Comparison of ENCODE assay signal across 14 cellular contexts in genomic region chr4:153485374-153485773, GRCh38. TPM values are rescaled to one million over a fixed set of nuclear protein-coding genes. Genes with fewer than 3 reads are reported as not detected.
DNase-seq lines count a peak whose midpoint lies in the region; ATAC-seq, FAIRE-seq and TF ChIP-seq lines count a peak whose summit lies in the region.
"Had no signal": no experiment of that assay in that cellular context is flagged by ENCODE, and none has a peak within 500 bp of the region (broad histone marks: within the 10 kb centered on the region; RNA-seq: fewer than 3 reads in every experiment).

No MANE protein-coding gene starts in this region.

- H3K9me1 ChIP-seq in keratinocyte (ENCODE audit: control insufficient read depth, extremely low read depth, insufficient read depth, low read length), result no peaks in the 10 kb centered on the region

- H2AFZ ChIP-seq in keratinocyte (ENCODE audit: control insufficient read depth, low read length), result no peak overlapping the region

- H3K79me2 ChIP-seq in keratinocyte (ENCODE audit: control insufficient read depth, insufficient read depth, low read length), result peaks cover 12% of the 10 kb centered on the region

- DNase-seq in stimulated activated naive CD8-positive, alpha-beta T cell treated with anti-CD3 and anti-CD28 coated beads, Interleukin-15, amount 100 ng/mL, for 72 hours, result no peak
- DNase-seq in T-cell, result no peak
- no peak for DNase-seq in keratinocyte (ENCODE audit: low read depth, low spot score)
- DNase-seq in NCI-H446 (lab: John Stamatoyannopoulos, UW), result no peak
- no peak for DNase-seq in T1000 (lab: John Stamatoyannopoulos, UW)
- no peak for DNase-seq in D341Med (ENCODE audit: low spot score)
- DNase-seq: activated CD8-positive, alpha-beta memory T cell treated with anti-CD3 and anti-CD28 coated beads, Interleukin-2, amount 10 ng/mL, durations not matched to agents 7 days and 5 days; adrenal gland; dermis blood vessel endothelial cell had no signal

- H3K27me3 Mint-ChIP-seq in stimulated activated naive CD8-positive, alpha-beta T cell treated with anti-CD3 and anti-CD28 coated beads, Interleukin-15, Interleukin-2, amounts not matched to agents 100 ng/mL and 50 ng/mL, for 24 hours, result no peaks in the 10 kb centered on the region
- no peaks in the 10 kb centered on the region for H3K27me3 Mint-ChIP-seq in stimulated activated naive CD8-positive, alpha-beta T cell treated with anti-CD3 and anti-CD28 coated beads, Interleukin-15, amount 100 ng/mL, for 72 hours
- H3K27me3 Mint-ChIP-seq in T-cell, result no peaks in the 10 kb centered on the region
- H3K27me3 Mint-ChIP-seq: activated CD8-positive, alpha-beta memory T cell treated with anti-CD3 and anti-CD28 coated beads, Interleukin-2, amount 10 ng/mL, durations not matched to agents 7 days and 5 days had no signal

- H3K27ac ChIP-seq in keratinocyte (ENCODE audit: control insufficient read depth, insufficient read depth, low read length), result peak overlapping the region; percentile 97
- H3K27ac ChIP-seq: adrenal gland had no signal

- POLR2A ChIA-PET in T-cell (lab: Charles Lee), result interaction anchor here in 1 of 2 donors (0.7 kb wide), 1 partner anchor 12 kb away, joined by 3 read pairs; no protein-coding TSS in a partner anchor

- CTCF ChIA-PET in T-cell (lab: Charles Lee), result interaction anchor here (0.7 to 3.8 kb wide), 5 partner anchors 12 to 102 kb away, joined by 3 to 11 read pairs (median 5); no protein-coding TSS in a partner anchor

- H3K4me3 ChIP-seq in keratinocyte (ENCODE audit: control insufficient read depth in 2 of 3, extremely low read depth in 1 of 3, insufficient read depth in 2 of 3, low read depth in 1 of 3, low read length in 3 of 3), result no peak overlapping the region
- H3K4me3 ChIP-seq: adrenal gland, prostate gland had no signal

- no peaks in the 10 kb centered on the region for H3K27me3 ChIP-seq in keratinocyte (ENCODE audit: control insufficient read depth, extremely low read depth, insufficient read depth, low read length)
- H3K27me3 ChIP-seq: adrenal gland had no signal

- dilution Hi-C loops in keratinocyte (cut with MboI; ENCODE audit: extremely low pct_ligation_motif_present, low sequenced_read_pairs), result no loop called here

- no peak for TF ChIP-seq CTCF in keratinocyte (optimal IDR thresholded peaks at IDR 0.05 in 1 of 3, IDR thresholded peaks at IDR 0.05 in 1 of 3, conservative IDR thresholded peaks at IDR 0.05 in 1 of 3; ENCODE audit: extremely low read depth in 1 of 3, insufficient read depth in 2 of 3, low read length in 3 of 3)

- H3K4me2 ChIP-seq in keratinocyte (ENCODE audit: control insufficient read depth, extremely low read depth, insufficient read depth, low read depth, low read length), result peak overlapping the region; percentile 85

- FAIRE-seq in keratinocyte (lab: Jason Lieb, UNC), result no peak
- FAIRE-seq: RCC 7860 had no signal

- peaks cover 50% of the 10 kb centered on the region for H3K36me3 Mint-ChIP-seq in stimulated activated naive CD8-positive, alpha-beta T cell treated with anti-CD3 and anti-CD28 coated beads, Interleukin-15, Interleukin-2, amounts not matched to agents 100 ng/mL and 50 ng/mL, for 24 hours (ENCODE audit: low read depth)
- peaks cover 11% of the 10 kb centered on the region for H3K36me3 Mint-ChIP-seq in T-cell

- H3K4me1 Mint-ChIP-seq in stimulated activated naive CD8-positive, alpha-beta T cell treated with anti-CD3 and anti-CD28 coated beads, Interleukin-15, Interleukin-2, amounts not matched to agents 100 ng/mL and 50 ng/mL, for 24 hours (ENCODE audit: low read depth), result peaks cover 86% of the 10 kb centered on the region
- H3K4me1 Mint-ChIP-seq in stimulated activated naive CD8-positive, alpha-beta T cell treated with anti-CD3 and anti-CD28 coated beads, Interleukin-15, amount 100 ng/mL, for 72 hours, result peaks cover 81% of the 10 kb centered on the region
- H3K4me1 Mint-ChIP-seq in T-cell, result peaks cover 85 to 87% (median 86%) of the 10 kb centered on the region in 3 donors

- H3K9me3 Mint-ChIP-seq in stimulated activated naive CD8-positive, alpha-beta T cell treated with anti-CD3 and anti-CD28 coated beads, Interleukin-15, Interleukin-2, amounts not matched to agents 100 ng/mL and 50 ng/mL, for 24 hours, result no peaks in the 10 kb centered on the region
- no peaks in the 10 kb centered on the region for H3K9me3 Mint-ChIP-seq in stimulated activated naive CD8-positive, alpha-beta T cell treated with anti-CD3 and anti-CD28 coated beads, Interleukin-15, amount 100 ng/mL, for 72 hours
- H3K9me3 Mint-ChIP-seq in T-cell, result no peaks in the 10 kb centered on the region
- H3K9me3 Mint-ChIP-seq: T-helper 2 cell treated with Interferon-gamma antibody and Interleukin-4, amounts not matched to agents 5 μg/mL and 100 μg/mL, for 36 hours had no signal

- H3K4me3 Mint-ChIP-seq in stimulated activated naive CD8-positive, alpha-beta T cell treated with anti-CD3 and anti-CD28 coated beads, Interleukin-15, Interleukin-2, amounts not matched to agents 100 ng/mL and 50 ng/mL, for 24 hours, result no peak overlapping the region
- no peak overlapping the region for H3K4me3 Mint-ChIP-seq in stimulated activated naive CD8-positive, alpha-beta T cell treated with anti-CD3 and anti-CD28 coated beads, Interleukin-15, amount 100 ng/mL, for 72 hours
- H3K4me3 Mint-ChIP-seq in T-cell, result peak overlapping the region in 1 of 3 donors; percentile 79
- H3K4me3 Mint-ChIP-seq: activated CD8-positive, alpha-beta memory T cell treated with anti-CD3 and anti-CD28 coated beads, Interleukin-2, amount 10 ng/mL, durations not matched to agents 7 days and 5 days had no signal

- peaks cover 41% of the 10 kb centered on the region for H3K4me1 ChIP-seq in keratinocyte (ENCODE audit: control insufficient read depth, extremely low read depth, insufficient read depth, low read length)
- H3K4me1 ChIP-seq: prostate gland had no signal

- no peaks in the 10 kb centered on the region for H3K36me3 ChIP-seq in keratinocyte (ENCODE audit: control insufficient read depth in 2 of 2, extremely low read depth in 1 of 2, insufficient read depth in 2 of 2, low read length in 2 of 2)
- H3K36me3 ChIP-seq: adrenal gland, prostate gland had no signal

- ATAC-seq in stimulated activated naive CD8-positive, alpha-beta T cell treated with anti-CD3 and anti-CD28 coated beads, Interleukin-15, amount 100 ng/mL, for 72 hours, result no peak
- ATAC-seq in T-cell (replicated peaks in 1 of 4) (no peak), GM18867 (IDR thresholded peaks at IDR 0.05; ENCODE audit: unreplicated experiment) (no peak)
- ATAC-seq: activated CD8-positive, alpha-beta memory T cell treated with anti-CD3 and anti-CD28 coated beads, Interleukin-2, amount 10 ng/mL, durations not matched to agents 7 days and 5 days had no signal

- no peaks in the 10 kb centered on the region for H4K20me1 ChIP-seq in keratinocyte (ENCODE audit: control insufficient read depth, extremely low read depth, insufficient read depth, low read length)

- peak overlapping the region; percentile 57 for H3K27ac Mint-ChIP-seq in stimulated activated naive CD8-positive, alpha-beta T cell treated with anti-CD3 and anti-CD28 coated beads, Interleukin-15, Interleukin-2, amounts not matched to agents 100 ng/mL and 50 ng/mL, for 24 hours
- H3K27ac Mint-ChIP-seq in stimulated activated naive CD8-positive, alpha-beta T cell treated with anti-CD3 and anti-CD28 coated beads, Interleukin-15, amount 100 ng/mL, for 72 hours, result no peak overlapping the region
- peak overlapping the region; percentile 96 to 98 for H3K27ac Mint-ChIP-seq in T-cell
- H3K27ac Mint-ChIP-seq: activated CD8-positive, alpha-beta memory T cell treated with anti-CD3 and anti-CD28 coated beads, Interleukin-2, amount 10 ng/mL, durations not matched to agents 7 days and 5 days; T-helper 2 cell treated with Interferon-gamma antibody and Interleukin-4, amounts not matched to agents 5 μg/mL and 100 μg/mL, for 36 hours had no signal

- no peak overlapping the region for H3K9ac ChIP-seq in keratinocyte (ENCODE audit: control insufficient read depth, extremely low read depth, insufficient read depth, low read length)

- no peaks in the 10 kb centered on the region for H3K9me3 ChIP-seq in keratinocyte (ENCODE audit: control insufficient read depth, low read depth, low read length)
- H3K9me3 ChIP-seq: adrenal gland, prostate gland had no signal

RNA-seq across cellular contexts. Expression of gene TMEM131L, which starts 19.2 kb away (rescaled TPM):
- 100 to 1,000 TPM in 1 of 5 donors, 10 to 100 TPM in 4; 60.7 to 115 (median 72.6) TPM for total RNA-seq in T-cell
- 7.0 to 10.3 TPM (median 9.3 TPM) in 3 replicates for polyA plus RNA-seq in keratinocyte
- 7.6 TPM for polyA plus RNA-seq in keratinocyte (2011; ENCODE audit: low read depth)
- 3.1 and 5.0 TPM in 2 replicates for polyA plus RNA-seq in keratinocyte (2011; cell fraction: cytosol; rRNA removed)
- polyA plus RNA-seq in keratinocyte (2011; cell fraction: nucleus; rRNA removed), result 29.1 and 29.5 TPM in 2 replicates
- polyA plus RNA-seq in keratinocyte (2012; ENCODE audit: low replicate concordance), result 6.1 and 8.0 TPM in 2 replicates
- polyA minus RNA-seq in keratinocyte, result 11.5 to 33.8 TPM (median 21.1 TPM) in 3 replicates
- polyA minus RNA-seq in keratinocyte (2011; cell fraction: cytosol; rRNA and poly(A)+ RNA removed), result 7.7 TPM
- polyA minus RNA-seq in keratinocyte (2011; cell fraction: nucleus; rRNA and poly(A)+ RNA removed), result 41.9 and 80.6 TPM in 2 replicates

Comparison
In these comparisons a context has a peak if more than half of its experiments do, and no peak if none do; other contexts are left out.
1. H3K27ac Mint-ChIP-seq: peak in stimulated activated naive CD8-positive, alpha-beta T cell treated with anti-CD3 and anti-CD28 coated beads, Interleukin-15, Interleukin-2, amounts not matched to agents 100 ng/mL and 50 ng/mL, for 24 hours (single experiment) and T-cell (2 of 2); none in stimulated activated naive CD8-positive, alpha-beta T cell treated with anti-CD3 and anti-CD28 coated beads, Interleukin-15, amount 100 ng/mL, for 72 hours (0 of 2).